ENCODE assay signal across 14 cellular contexts in the genomic region with DNA sequence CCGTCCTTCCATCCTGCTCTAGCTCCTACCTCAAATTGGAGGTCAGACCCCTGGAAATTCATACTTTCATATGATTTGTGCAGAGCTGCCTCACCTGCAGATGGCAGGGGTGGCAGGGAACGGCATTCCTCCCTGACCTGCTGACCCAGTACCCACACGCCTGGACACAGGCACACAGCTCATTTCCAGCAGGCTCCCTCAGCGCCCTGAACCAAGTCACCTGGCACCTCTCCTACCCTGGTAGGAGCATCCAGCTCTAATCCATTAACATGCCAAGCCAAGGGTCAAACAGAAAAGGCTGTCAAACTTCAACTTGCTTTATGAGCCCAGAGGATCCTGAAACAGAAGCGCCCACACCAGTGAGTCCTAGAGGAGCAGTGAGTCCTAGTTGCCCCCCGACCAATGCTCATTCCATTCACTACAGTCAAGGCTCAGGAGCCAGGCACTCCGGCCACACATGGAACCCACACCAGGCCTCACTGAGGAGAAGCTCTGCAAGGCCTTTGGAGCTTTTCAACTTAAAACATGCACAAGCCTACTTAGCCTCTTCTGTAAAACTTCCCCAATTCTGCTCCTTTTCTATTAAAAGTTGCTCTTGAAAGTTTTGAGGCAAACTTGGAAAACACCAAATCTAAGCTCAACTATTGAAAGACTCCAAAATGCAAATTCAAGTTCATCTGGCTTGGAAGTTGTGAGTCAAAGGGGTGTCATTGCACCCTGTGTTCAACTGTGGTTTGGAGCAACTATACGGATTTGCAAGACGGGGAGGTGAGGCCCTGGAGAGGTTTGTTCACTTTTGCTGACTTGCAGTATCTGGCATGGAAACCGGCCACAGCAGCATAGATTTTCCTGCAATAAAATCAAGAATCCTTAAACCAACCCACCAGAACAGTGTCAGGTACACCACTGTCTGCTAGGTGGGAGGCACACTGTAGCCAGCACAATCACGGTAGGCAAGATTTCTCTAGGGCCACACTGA.
DNase-seq lines count a peak whose midpoint lies in the region; ATAC-seq and TF ChIP-seq lines count a peak whose summit lies in the region.
"Had no signal": no experiment of that assay in that cellular context is flagged by ENCODE, and none has a peak within 500 bp of the region (broad histone marks: within the 10 kb centered on the region; RNA-seq: fewer than 3 reads in every experiment).

No MANE protein-coding gene starts in this region.

- peaks cover 59% of the 10 kb centered on the region for H3K4me1 Mint-ChIP-seq in activated naive CD8-positive, alpha-beta T cell treated with anti-CD3 and anti-CD28 coated beads, Interleukin-2, amount 50 U/mL, for 24 hours

- H3K9me3 Mint-ChIP-seq in activated naive CD8-positive, alpha-beta T cell treated with anti-CD3 and anti-CD28 coated beads, Interleukin-2, amount 50 U/mL, for 24 hours = no peaks in the 10 kb centered on the region

- H3K4me3 Mint-ChIP-seq in activated naive CD8-positive, alpha-beta T cell treated with anti-CD3 and anti-CD28 coated beads, Interleukin-2, amount 50 U/mL, for 24 hours = peak overlapping the region; percentile 17

- intact Hi-C loops in head of caudate nucleus (cut with DNase I) = no loop called here
- intact Hi-C loops in posterior vena cava (cut with DNase I) = loop anchor here in 1 of 2 donors (10.0 kb wide), 1 partner anchor 476 kb away; the partner anchor contains the start of gene XPO4

- TF ChIP-seq CTCF in AG10803 (conservative IDR thresholded peaks at IDR 0.05; ENCODE audit: low read length) = no peak

- H3K36me3 Mint-ChIP-seq in activated naive CD8-positive, alpha-beta T cell treated with anti-CD3 and anti-CD28 coated beads, Interleukin-2, amount 50 U/mL, for 24 hours (ENCODE audit: low read depth) = peaks cover 5% of the 10 kb centered on the region

- H3K27me3 Mint-ChIP-seq in activated naive CD8-positive, alpha-beta T cell treated with anti-CD3 and anti-CD28 coated beads, Interleukin-2, amount 50 U/mL, for 24 hours = no peaks in the 10 kb centered on the region

- DNase-seq in AG10803 (ENCODE audit: low read depth) (peak; percentile 25), GM03348 (ENCODE audit: low spot score) (peak; percentile 25), fibroblast of peridontal ligament (ENCODE audit: extremely low read depth) (peak; percentile 13), NCI-H1694 (lab: John Stamatoyannopoulos, UW) (no peak), head of caudate nucleus (no peak), posterior vena cava (ENCODE audit: low spot score) (no peak)
- no peak for DNase-seq in activated naive CD8-positive, alpha-beta T cell treated with anti-CD3 and anti-CD28 coated beads, Interleukin-2, amount 50 U/mL, for 24 hours
- DNase-seq: C1 segment of cervical spinal cord, mucosa of descending colon, NCI-H2029, NCI-H526, thyroid gland had no signal

- H3K4me3 ChIP-seq in AG10803 (ENCODE audit: low read length) = no peak overlapping the region
- H3K4me3 ChIP-seq: mucosa of descending colon, PC-9, right atrium auricular region, thyroid gland had no signal

- ATAC-seq in activated naive CD8-positive, alpha-beta T cell treated with anti-CD3 and anti-CD28 coated beads, Interleukin-2, amount 50 U/mL, for 24 hours = peak; percentile 77
- ATAC-seq: mucosa of descending colon had no signal

- peak overlapping the region; percentile 56 for H3K27ac Mint-ChIP-seq in activated naive CD8-positive, alpha-beta T cell treated with anti-CD3 and anti-CD28 coated beads, Interleukin-2, amount 50 U/mL, for 24 hours

Comparison
In these comparisons a context has a peak if more than half of its experiments do, and no peak if none do; other contexts are left out.
1. DNase-seq: peak in AG10803 (single experiment), GM03348 (single experiment) and fibroblast of peridontal ligament (single experiment); none in activated naive CD8-positive, alpha-beta T cell treated with anti-CD3 and anti-CD28 coated beads, Interleukin-2, amount 50 U/mL, for 24 hours (single experiment), NCI-H1694 (single experiment), head of caudate nucleus (0 of 42) and posterior vena cava (single experiment).